23 cellular contexts compared by ENCODE assay signal in genomic region chr14:50127802-50128201, GRCh38. TPM values are rescaled to one million over a fixed set of nuclear protein-coding genes. Genes with fewer than 3 reads are reported as not detected.
A peak's percentile ranks its signal among the peaks of the same experiment; 100 is the strongest.
DNase-seq lines count a peak whose midpoint lies in the region; ATAC-seq, FAIRE-seq and TF ChIP-seq lines count a peak whose summit lies in the region.
"Had no signal": no experiment of that assay in that cellular context is flagged by ENCODE, and none has a peak within 500 bp of the region (broad histone marks: within the 10 kb centered on the region; RNA-seq: fewer than 3 reads in every experiment).

No MANE protein-coding gene starts in this region.

- H3K27me3 ChIP-seq in CD4-positive, CD25-positive, alpha-beta regulatory T cell (ENCODE audit: control insufficient read depth, insufficient read depth, low read length): no peaks in the 10 kb centered on the region
- H3K27me3 ChIP-seq in WERI-Rb-1 (ENCODE audit: insufficient read depth, low read depth, severe bottlenecking): no peaks in the 10 kb centered on the region
- H3K27me3 ChIP-seq: BE2C; BLaER1 treated with 17β-estradiol and CSF1 and Interleukin-3, amounts not matched to agents 10 nM and 100 nM had no signal

- H3K4me1 ChIP-seq in CD4-positive, CD25-positive, alpha-beta regulatory T cell (ENCODE audit: control insufficient read depth, insufficient read depth, low read length, poor library complexity, severe bottlenecking): no peaks in the 10 kb centered on the region
- H3K4me1 ChIP-seq in HEK293 (ENCODE audit: control insufficient read depth, insufficient read depth, low read length): no peaks in the 10 kb centered on the region
- H3K4me1 ChIP-seq: A549; BE2C; BLaER1 treated with 17β-estradiol and CSF1 and Interleukin-3, amounts not matched to agents 10 nM and 100 nM had no signal

- H3K27me3 Mint-ChIP-seq in CD4-positive, CD25-positive, alpha-beta regulatory T cell: peaks cover 4% of the 10 kb centered on the region
- H3K27me3 Mint-ChIP-seq in activated T-helper 2 cell treated with anti-CD3 and anti-CD28 coated beads, Interferon-gamma antibody, Interleukin-2, Interleukin-4, amounts not matched to agents 10 μg/mL and 5 μg/mL and 100 μg/mL, durations not matched to agents 14 hours and 24 hours and 36 hours (ENCODE audit: low read depth): no peaks in the 10 kb centered on the region
- H3K27me3 Mint-ChIP-seq: CD4-positive, alpha-beta memory T cell had no signal

- DNase-seq in CD4-positive, CD25-positive, alpha-beta regulatory T cell: no peak
- DNase-seq in activated T-helper 2 cell treated with anti-CD3 and anti-CD28 coated beads, Interferon-gamma antibody, Interleukin-2, Interleukin-4, amounts not matched to agents 10 μg/mL and 5 μg/mL and 100 μg/mL, durations not matched to agents 14 hours and 24 hours and 36 hours (ENCODE audit: low spot score): no peak
- DNase-seq in iPS-NIHi7 (ENCODE audit: extremely low spot score) (no peak), WERI-Rb-1 (no peak), D721Med (ENCODE audit: insufficient read length, low spot score) (no peak)
- DNase-seq: 8988T; ACHN; AML-193; BE2C; Calu3; CD4-positive, alpha-beta memory T cell; COR-L47; DMS153; DND-41; H7 had no signal

- no peak overlapping the region for H3K4me3 ChIP-seq in CD4-positive, CD25-positive, alpha-beta regulatory T cell (ENCODE audit: low read depth, low read length)
- H3K4me3 ChIP-seq in HEK293 (ENCODE audit: low read depth, low read length) (no peak overlapping the region), WERI-Rb-1 (ENCODE audit: low read depth, low read length) (no peak overlapping the region)
- H3K4me3 ChIP-seq: A549; BLaER1 treated with 17β-estradiol and CSF1 and Interleukin-3, amounts not matched to agents 10 nM and 100 nM had no signal

- no peaks in the 10 kb centered on the region for H3K9me3 Mint-ChIP-seq in CD4-positive, CD25-positive, alpha-beta regulatory T cell
- no peaks in the 10 kb centered on the region for H3K9me3 Mint-ChIP-seq in activated T-helper 2 cell treated with anti-CD3 and anti-CD28 coated beads, Interferon-gamma antibody, Interleukin-2, Interleukin-4, amounts not matched to agents 10 μg/mL and 5 μg/mL and 100 μg/mL, durations not matched to agents 14 hours and 24 hours and 36 hours
- H3K9me3 Mint-ChIP-seq: CD14-positive monocyte; CD4-positive, alpha-beta memory T cell had no signal

- H3K4me1 Mint-ChIP-seq in CD4-positive, CD25-positive, alpha-beta regulatory T cell: no peaks in the 10 kb centered on the region
- H3K4me1 Mint-ChIP-seq in activated T-helper 2 cell treated with anti-CD3 and anti-CD28 coated beads, Interferon-gamma antibody, Interleukin-2, Interleukin-4, amounts not matched to agents 10 μg/mL and 5 μg/mL and 100 μg/mL, durations not matched to agents 14 hours and 24 hours and 36 hours (ENCODE audit: low read depth): peaks cover 7% of the 10 kb centered on the region
- H3K4me1 Mint-ChIP-seq: CD14-positive monocyte had no signal

- intact Hi-C loops in activated T-helper 2 cell treated with anti-CD3 and anti-CD28 coated beads, Interferon-gamma antibody, Interleukin-2, Interleukin-4, amounts not matched to agents 10 μg/mL and 5 μg/mL and 100 μg/mL, durations not matched to agents 14 hours and 24 hours and 36 hours (cut with micrococcal nuclease): no loop called here

- no peak for ATAC-seq in CD4-positive, CD25-positive, alpha-beta regulatory T cell (ENCODE audit: low read depth in 2 of 2)
- ATAC-seq: A549, HCT116 had no signal

- peak overlapping the region in 2 of 3 donors; percentile 3 to 63 for H3K27ac Mint-ChIP-seq in CD4-positive, CD25-positive, alpha-beta regulatory T cell
- peak overlapping the region; percentile 10 for H3K27ac Mint-ChIP-seq in activated T-helper 2 cell treated with anti-CD3 and anti-CD28 coated beads, Interferon-gamma antibody, Interleukin-2, Interleukin-4, amounts not matched to agents 10 μg/mL and 5 μg/mL and 100 μg/mL, durations not matched to agents 14 hours and 24 hours and 36 hours

- H3K36me3 ChIP-seq in CD4-positive, CD25-positive, alpha-beta regulatory T cell (ENCODE audit: control insufficient read depth, insufficient read depth, low read length): peaks cover 5% of the 10 kb centered on the region
- H3K36me3 ChIP-seq in HEK293 (ENCODE audit: control insufficient read depth in 2 of 2, insufficient read depth in 1 of 2, low read length in 2 of 2) (peaks cover 19 to 38% of the 10 kb centered on the region in 2 experiments), WERI-Rb-1 (peaks cover 50% of the 10 kb centered on the region)

- TF ChIP-seq CTCF in HEK293 (tag by site-specific recombination; IDR thresholded peaks at IDR 0.05): no peak
- no peak for TF ChIP-seq CTCF in WERI-Rb-1 (IDR thresholded peaks at IDR 0.05; ENCODE audit: low read depth, low read length)
- no peak for TF ChIP-seq CTCF in D721Med (IDR thresholded peaks at IDR 0.05; ENCODE audit: insufficient read depth, missing control alignments)

- H3K4me3 Mint-ChIP-seq in CD4-positive, CD25-positive, alpha-beta regulatory T cell: no peak overlapping the region
- H3K4me3 Mint-ChIP-seq in activated T-helper 2 cell treated with anti-CD3 and anti-CD28 coated beads, Interferon-gamma antibody, Interleukin-2, Interleukin-4, amounts not matched to agents 10 μg/mL and 5 μg/mL and 100 μg/mL, durations not matched to agents 14 hours and 24 hours and 36 hours (ENCODE audit: low read depth): no peak overlapping the region
- H3K4me3 Mint-ChIP-seq: CD14-positive monocyte; CD4-positive, alpha-beta memory T cell had no signal

- H3K9me3 ChIP-seq in CD4-positive, CD25-positive, alpha-beta regulatory T cell (ENCODE audit: control insufficient read depth in 2 of 2, low read length in 2 of 2): no peaks in the 10 kb centered on the region
- no peaks in the 10 kb centered on the region for H3K9me3 ChIP-seq in HEK293 (ENCODE audit: control insufficient read depth, insufficient read depth, low read depth, low read length)
- no peaks in the 10 kb centered on the region for H3K9me3 ChIP-seq in WERI-Rb-1 (ENCODE audit: severe bottlenecking)
- H3K9me3 ChIP-seq: A549, BE2C had no signal

- peaks cover 35% of the 10 kb centered on the region for H3K36me3 Mint-ChIP-seq in CD4-positive, CD25-positive, alpha-beta regulatory T cell
- peaks cover 41% of the 10 kb centered on the region for H3K36me3 Mint-ChIP-seq in activated T-helper 2 cell treated with anti-CD3 and anti-CD28 coated beads, Interferon-gamma antibody, Interleukin-2, Interleukin-4, amounts not matched to agents 10 μg/mL and 5 μg/mL and 100 μg/mL, durations not matched to agents 14 hours and 24 hours and 36 hours (ENCODE audit: low read depth)

- H3K27ac ChIP-seq in CD4-positive, CD25-positive, alpha-beta regulatory T cell (ENCODE audit: insufficient read depth, low read length, poor library complexity, severe bottlenecking): no peak overlapping the region
- H3K27ac ChIP-seq in HEK293 (ENCODE audit: extremely low read depth, low read depth, low read length): no peak overlapping the region
- no peak overlapping the region for H3K27ac ChIP-seq in WERI-Rb-1
- H3K27ac ChIP-seq: A549; BLaER1 treated with 17β-estradiol and CSF1 and Interleukin-3, amounts not matched to agents 10 nM and 100 nM had no signal

- CTCF ChIA-PET in HEK293 (lab: Yijun Ruan, JAX): no interaction called here

- FAIRE-seq in D721Med (lab: Jason Lieb, UNC): no peak
- FAIRE-seq: A549, G401.6, GM12892, H1 had no signal

- POLR2A ChIA-PET in HEK293 (lab: Yijun Ruan, JAX): no interaction called here

TF ChIP-seq in HEK293, 187 proteins besides CTCF, POLR2A, EP300 and RAD21:
- peak; percentile 93 for TF ChIP-seq ZNF133 (tag by site-specific recombination; IDR thresholded peaks at IDR 0.05)
- TF ChIP-seq ZNF473 (tag by site-specific recombination; IDR thresholded peaks at IDR 0.05): no peak
TF ChIP-seq in HEK293: peak in this region for 1.

RNA-seq across cellular contexts. Expression of gene VCPKMT, which starts 11.4 kb away (rescaled TPM):
- total RNA-seq in CD4-positive, CD25-positive, alpha-beta regulatory T cell: 30.0 TPM
- polyA plus RNA-seq in CD4-positive, CD25-positive, alpha-beta regulatory T cell: 10 to 100 TPM in 3 of 4 donors, 1 to 10 TPM in 1; 10.0 to 13.6 (median 12.0) TPM
- total RNA-seq in activated T-helper 2 cell treated with anti-CD3 and anti-CD28 coated beads, Interferon-gamma antibody, Interleukin-2, Interleukin-4, amounts not matched to agents 10 μg/mL and 5 μg/mL and 100 μg/mL, durations not matched to agents 14 hours and 24 hours and 36 hours: 9.7 and 10.1 TPM in 2 replicates
